Comparison of ENCODE assay signal across 28 cellular contexts in the genomic region with DNA sequence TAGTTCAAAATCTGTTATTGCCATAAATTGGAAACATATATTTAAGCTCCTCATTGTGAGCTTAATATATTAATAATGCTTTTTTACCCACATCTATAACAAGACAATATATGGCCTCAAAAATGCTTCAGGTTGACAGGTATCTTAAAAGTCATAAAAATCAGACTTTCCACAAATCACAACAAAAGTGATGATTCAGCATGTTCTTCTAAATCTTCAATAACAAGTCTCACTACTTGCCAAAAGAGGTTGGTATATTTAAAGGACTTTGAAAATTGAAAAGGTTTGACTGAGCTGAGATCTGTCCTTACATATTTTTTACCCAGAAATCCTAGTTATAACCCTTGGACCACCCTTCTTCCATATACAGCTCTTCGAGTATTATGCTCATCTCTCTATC.
"Had no signal": no experiment of that assay in that cellular context is flagged by ENCODE, and none has a peak within 500 bp of the region (broad histone marks: within the 10 kb centered on the region; RNA-seq: fewer than 3 reads in every experiment).

No MANE protein-coding gene starts in this region.

- H3K4me1 ChIP-seq: body of pancreas had no signal

- H3K27me3 Mint-ChIP-seq: activated CD4-positive, alpha-beta memory T cell treated with anti-CD3 and anti-CD28 coated beads for 36 hours; activated CD4-positive, alpha-beta T cell treated with anti-CD3 and anti-CD28 coated beads for 36 hours; activated CD4-positive, alpha-beta T cell treated with anti-CD3 and anti-CD28 coated beads, Interleukin-2, amount 10 ng/mL, durations not matched to agents 24 days and 14 days; activated CD8-positive, alpha-beta memory T cell treated with anti-CD3 and anti-CD28 coated beads, Interleukin-2, amount 10 ng/mL, durations not matched to agents 7 days and 5 days; activated naive CD4-positive, alpha-beta T cell treated with anti-CD3 and anti-CD28 coated beads, Interleukin-2, amount 10 ng/mL, durations not matched to agents 7 days and 5 days had no signal

- ATAC-seq: activated CD4-positive, alpha-beta T cell treated with anti-CD3 and anti-CD28 coated beads for 36 hours; activated CD8-positive, alpha-beta memory T cell treated with anti-CD3 and anti-CD28 coated beads, Interleukin-2, amount 10 ng/mL, durations not matched to agents 7 days and 5 days; activated CD8-positive, alpha-beta T cell treated with anti-CD3 and anti-CD28 coated beads, Interleukin-2, amount 10 ng/mL, durations not matched to agents 7 days and 5 days; activated naive CD4-positive, alpha-beta T cell treated with anti-CD3 and anti-CD28 coated beads, Interleukin-2, amount 50 U/mL, for 72 hours; body of pancreas had no signal

- FAIRE-seq: colon, endometrium, endothelial cell of umbilical vein had no signal

- H3K4me3 Mint-ChIP-seq: activated CD4-positive, alpha-beta memory T cell treated with anti-CD3 and anti-CD28 coated beads for 36 hours; activated CD4-positive, alpha-beta T cell treated with anti-CD3 and anti-CD28 coated beads for 36 hours; activated CD4-positive, alpha-beta T cell treated with anti-CD3 and anti-CD28 coated beads, Interleukin-2, amount 10 ng/mL, durations not matched to agents 24 days and 14 days; activated CD8-positive, alpha-beta memory T cell treated with anti-CD3 and anti-CD28 coated beads, Interleukin-2, amount 10 ng/mL, durations not matched to agents 7 days and 5 days; activated CD8-positive, alpha-beta T cell treated with anti-CD3 and anti-CD28 coated beads, Interleukin-2, amount 10 ng/mL, durations not matched to agents 7 days and 5 days; activated naive CD4-positive, alpha-beta T cell treated with anti-CD3 and anti-CD28 coated beads, Interleukin-2, amount 10 ng/mL, durations not matched to agents 7 days and 5 days; activated T-helper 1 cell treated with anti-CD3 and anti-CD28 coated beads, Interleukin-12 subunit alpha, Interleukin-12 subunit beta, Interleukin-2, Interleukin-4 antibody, amounts not matched to agents 30 ng/mL and 10 ng/mL and 1 ng/mL, durations not matched to agents 14 hours and 24 hours and 36 hours had no signal

- H3K27ac Mint-ChIP-seq: activated CD4-positive, alpha-beta memory T cell treated with anti-CD3 and anti-CD28 coated beads for 36 hours; activated CD4-positive, alpha-beta T cell treated with anti-CD3 and anti-CD28 coated beads for 36 hours; activated CD4-positive, alpha-beta T cell treated with anti-CD3 and anti-CD28 coated beads, Interleukin-2, amount 10 ng/mL, durations not matched to agents 24 days and 14 days; activated CD8-positive, alpha-beta memory T cell treated with anti-CD3 and anti-CD28 coated beads, Interleukin-2, amount 10 ng/mL, durations not matched to agents 7 days and 5 days; activated CD8-positive, alpha-beta T cell treated with anti-CD3 and anti-CD28 coated beads, Interleukin-2, amount 10 ng/mL, durations not matched to agents 7 days and 5 days; activated naive CD4-positive, alpha-beta T cell treated with anti-CD3 and anti-CD28 coated beads, Interleukin-2, amount 10 ng/mL, durations not matched to agents 7 days and 5 days; activated naive CD4-positive, alpha-beta T cell treated with anti-CD3 and anti-CD28 coated beads, Interleukin-2, amount 50 U/mL, for 72 hours; activated T-helper 1 cell treated with anti-CD3 and anti-CD28 coated beads, Interleukin-12 subunit alpha, Interleukin-12 subunit beta, Interleukin-2, Interleukin-4 antibody, amounts not matched to agents 30 ng/mL and 10 ng/mL and 1 ng/mL, durations not matched to agents 14 hours and 24 hours and 36 hours; activated T-helper 2 cell treated with anti-CD3 and anti-CD28 coated beads, Interferon-gamma antibody, Interleukin-2, Interleukin-4, amounts not matched to agents 10 μg/mL and 5 μg/mL and 100 μg/mL, durations not matched to agents 14 hours and 24 hours and 36 hours had no signal

- H3K9me3 Mint-ChIP-seq: activated CD4-positive, alpha-beta memory T cell treated with anti-CD3 and anti-CD28 coated beads for 36 hours; activated naive CD4-positive, alpha-beta T cell treated with anti-CD3 and anti-CD28 coated beads, Interleukin-2, amount 10 ng/mL, durations not matched to agents 7 days and 5 days; activated T-helper 1 cell treated with anti-CD3 and anti-CD28 coated beads, Interleukin-12 subunit alpha, Interleukin-12 subunit beta, Interleukin-2, Interleukin-4 antibody, amounts not matched to agents 30 ng/mL and 10 ng/mL and 1 ng/mL, durations not matched to agents 14 hours and 24 hours and 36 hours; activated T-helper 2 cell treated with anti-CD3 and anti-CD28 coated beads, Interferon-gamma antibody, Interleukin-2, Interleukin-4, amounts not matched to agents 10 μg/mL and 5 μg/mL and 100 μg/mL, durations not matched to agents 14 hours and 24 hours and 36 hours had no signal

- H3K27me3 ChIP-seq: body of pancreas had no signal

- DNase-seq: activated CD4-positive, alpha-beta memory T cell treated with anti-CD3 and anti-CD28 coated beads for 36 hours; activated CD4-positive, alpha-beta T cell treated with anti-CD3 and anti-CD28 coated beads for 36 hours; activated CD4-positive, alpha-beta T cell treated with anti-CD3 and anti-CD28 coated beads, Interleukin-2, amount 10 ng/mL, durations not matched to agents 24 days and 14 days; activated CD4-positive, CD25-positive, alpha-beta regulatory T cell; activated CD4-positive, CD25-positive, alpha-beta regulatory T cell treated with anti-CD3 and anti-CD28 coated beads, Interleukin-2, amount 50 U/mL, for 72 hours; activated CD8-positive, alpha-beta memory T cell treated with anti-CD3 and anti-CD28 coated beads, Interleukin-2, amount 10 ng/mL, durations not matched to agents 7 days and 5 days; activated CD8-positive, alpha-beta memory T cell treated with anti-CD3 and anti-CD28 coated beads, Interleukin-2, amount 50 U/mL, for 4 hours; activated CD8-positive, alpha-beta T cell treated with anti-CD3 and anti-CD28 coated beads, Interleukin-2, amount 10 ng/mL, durations not matched to agents 7 days and 5 days; activated gamma-delta T cell; activated naive CD4-positive, alpha-beta T cell; activated naive CD4-positive, alpha-beta T cell treated with anti-CD3 and anti-CD28 coated beads, Interleukin-2, amount 10 ng/mL, durations not matched to agents 7 days and 5 days; activated T-cell treated with anti-CD3 and anti-CD28 coated beads, Interleukin-2, amount 50 U/mL, for 1 hour; activated T-cell treated with anti-CD3 and anti-CD28 coated beads, Interleukin-2, amount 50 U/mL, for 48 hours; amniotic stem cell; anterior cingulate cortex; body of pancreas; caudate nucleus; effector CD8-positive, alpha-beta T cell; foreskin fibroblast; head of caudate nucleus; T-helper 2 cell had no signal

- H3K27ac ChIP-seq: body of pancreas, epithelial cell of prostate had no signal

- H3K4me1 Mint-ChIP-seq: activated naive CD4-positive, alpha-beta T cell treated with anti-CD3 and anti-CD28 coated beads, Interleukin-2, amount 10 ng/mL, durations not matched to agents 7 days and 5 days had no signal

- H3K4me3 ChIP-seq: body of pancreas had no signal
